In genomic region chr16:15511759-15512487, GRCh38 we compare ENCODE assay signal across 25 cellular contexts.
"Had no signal": no experiment of that assay in that cellular context is flagged by ENCODE, and none has a peak within 500 bp of the region (broad histone marks: within the 10 kb centered on the region; RNA-seq: fewer than 3 reads in every experiment).

No MANE protein-coding gene starts in this region.

- H3K9me3 Mint-ChIP-seq: memory B cell; mesothelial cell of epicardium; naive B cell; natural killer cell treated with Interleukin-12 subunit alpha and Interleukin-12 subunit beta and Interleukin-15 and Interleukin-18, amount 100 ng/mL, for 72 hours; stimulated activated memory B cell treated with anti-CD40 and anti-IgM and Interleukin-4, amounts not matched to agents 10 μg/mL and 1 μg/mL and 100 μg/mL, for 72 hours had no signal

- H3K4me3 Mint-ChIP-seq: memory B cell; mesothelial cell of epicardium; naive B cell; natural killer cell treated with Interleukin-12 subunit alpha and Interleukin-12 subunit beta and Interleukin-15 and Interleukin-18, amount 100 ng/mL, for 72 hours; stimulated activated memory B cell treated with anti-CD40 and anti-IgM and Interleukin-4, amounts not matched to agents 10 μg/mL and 1 μg/mL and 100 μg/mL, for 72 hours had no signal

- H3K27me3 Mint-ChIP-seq: stimulated activated memory B cell treated with anti-CD40 and anti-IgM and Interleukin-4, amounts not matched to agents 10 μg/mL and 1 μg/mL and 100 μg/mL, for 72 hours had no signal

- H3K27ac ChIP-seq: dorsolateral prefrontal cortex, foreskin keratinocyte, gastroesophageal sphincter, hepatocyte, prostate gland, right atrium auricular region, sigmoid colon, thyroid gland, vagina had no signal

- DNase-seq: cortex of kidney; dorsolateral prefrontal cortex; effector CD4-positive, alpha-beta T cell; foreskin keratinocyte; heart left ventricle; kidney; mucosa of descending colon; naive B cell; nucleus accumbens; sigmoid colon; stimulated activated CD4-positive, alpha-beta T cell treated with anti-CD3 and anti-CD28 coated beads, Interleukin-4, amount 100 ng/mL, for 4 hours; stimulated activated naive CD8-positive, alpha-beta T cell treated with anti-CD3 and anti-CD28 coated beads, Interleukin-15, Interleukin-2, amounts not matched to agents 100 U/mL and 50 U/mL, for 24 hours; thyroid gland; trophoblast cell had no signal

- H3K27ac Mint-ChIP-seq: memory B cell; mesothelial cell of epicardium; natural killer cell treated with Interleukin-12 subunit alpha and Interleukin-12 subunit beta and Interleukin-15 and Interleukin-18, amount 100 ng/mL, for 72 hours; stimulated activated memory B cell treated with anti-CD40 and anti-IgM and Interleukin-4, amounts not matched to agents 10 μg/mL and 1 μg/mL and 100 μg/mL, for 72 hours had no signal

- H3K4me1 ChIP-seq: foreskin keratinocyte, prostate gland had no signal

- H3K36me3 Mint-ChIP-seq: mesothelial cell of epicardium; naive B cell; natural killer cell treated with Interleukin-12 subunit alpha and Interleukin-12 subunit beta and Interleukin-15 and Interleukin-18, amount 100 ng/mL, for 72 hours; stimulated activated memory B cell treated with anti-CD40 and anti-IgM and Interleukin-4, amounts not matched to agents 10 μg/mL and 1 μg/mL and 100 μg/mL, for 72 hours had no signal

- H3K4me1 Mint-ChIP-seq: memory B cell, mesothelial cell of epicardium, naive B cell had no signal

- ATAC-seq: foreskin keratinocyte; gastroesophageal sphincter; heart left ventricle; left lobe of liver; mucosa of descending colon; natural killer cell treated with Interleukin-12 subunit alpha and Interleukin-12 subunit beta and Interleukin-15 and Interleukin-18, amount 100 ng/mL, for 72 hours; stimulated activated memory B cell treated with anti-CD40 and anti-IgM and Interleukin-4, amounts not matched to agents 10 μg/mL and 1 μg/mL and 100 μg/mL, for 72 hours; stimulated activated naive CD8-positive, alpha-beta T cell treated with anti-CD3 and anti-CD28 coated beads, Interleukin-15, Interleukin-2, amounts not matched to agents 100 U/mL and 50 U/mL, for 24 hours had no signal

- H3K4me3 ChIP-seq: dorsolateral prefrontal cortex, gastroesophageal sphincter, heart left ventricle, hepatocyte, lung, mucosa of descending colon, prostate gland, right atrium auricular region, sigmoid colon, thyroid gland, vagina had no signal

- H3K27me3 ChIP-seq: dorsolateral prefrontal cortex, gastroesophageal sphincter, heart left ventricle, right atrium auricular region, sigmoid colon, thyroid gland, vagina had no signal

- H3K4me2 ChIP-seq: hepatocyte had no signal

- H3K36me3 ChIP-seq: prostate gland, right atrium auricular region, thyroid gland, vagina had no signal

- H3K9me3 ChIP-seq: gastroesophageal sphincter, heart left ventricle, mucosa of descending colon, prostate gland, right atrium auricular region, sigmoid colon, thyroid gland, vagina had no signal
